In the genomic region with DNA sequence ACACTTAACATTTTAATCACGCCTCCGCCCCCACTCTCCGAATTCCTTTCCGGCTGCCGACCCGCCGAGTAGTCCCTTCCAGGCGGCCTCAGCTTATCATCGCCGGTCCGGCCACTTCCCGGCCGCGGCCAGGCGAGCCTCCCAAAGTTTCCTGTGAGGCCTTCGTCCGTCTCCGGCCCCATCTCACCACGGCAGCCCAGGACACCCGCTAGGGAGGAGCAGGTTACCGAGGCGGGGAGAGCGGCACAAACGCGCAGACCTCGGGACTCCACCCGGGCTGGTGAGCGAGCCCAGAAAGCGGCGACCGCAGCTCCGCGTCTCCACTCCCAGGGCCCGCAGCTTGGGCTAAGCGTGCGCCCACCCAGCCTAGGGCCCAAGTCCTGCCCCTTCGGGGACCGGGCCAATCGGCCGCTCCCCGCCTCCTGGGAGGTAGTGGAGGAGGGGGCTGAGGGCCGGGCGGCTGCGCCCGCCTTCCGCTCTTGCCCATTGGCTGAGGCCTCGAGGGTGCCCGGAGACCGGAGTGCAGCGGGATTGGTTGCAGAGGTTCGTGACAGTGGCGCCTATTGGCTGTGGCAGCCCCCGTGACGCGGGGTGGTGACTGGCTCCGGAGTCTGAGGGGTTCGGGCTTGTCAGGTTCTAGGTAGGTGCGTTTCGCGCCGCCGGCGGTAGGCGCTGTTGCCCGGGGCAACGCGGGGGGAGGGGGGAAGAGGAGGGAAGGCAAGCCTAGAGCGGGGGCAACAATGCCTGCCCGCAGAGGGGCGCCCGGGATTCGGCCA, we compare ENCODE assay signal across 1 cellular context.
TF ChIP-seq lines count a peak whose summit lies in the region.

No MANE protein-coding gene starts in this region.

TF ChIP-seq in K562, 482 proteins besides CTCF, POLR2A, EP300 and RAD21 (continued from another document and continues in another):
- 0 out of 2 replicates have a peak, but pooled peaks have one; percentile 32 for TF ChIP-seq ZBTB33 (CRISPR knock-in tag; IDR thresholded peaks at IDR 0.05)
- no peak for TF ChIP-seq HES1 (IDR thresholded peaks at IDR 0.05; ENCODE audit: low read depth)
- TF ChIP-seq NCOA1 (IDR thresholded peaks at IDR 0.05; ENCODE audit: low read depth): no peak
- no peak for TF ChIP-seq ZFP30 (CRISPR knock-in tag; IDR thresholded peaks at IDR 0.05; ENCODE audit: borderline replicate concordance)
- TF ChIP-seq HEY1 (CRISPR knock-in tag; IDR thresholded peaks at IDR 0.05; ENCODE audit: borderline replicate concordance): 0 out of 2 replicates have a peak, but pooled peaks have one; percentile 43
- TF ChIP-seq TBP (optimal IDR thresholded peaks at IDR 0.05; ENCODE audit: low read depth, low read length): peak; percentile 91
- TF ChIP-seq ZC3H8 (IDR thresholded peaks at IDR 0.05): no peak
- 0 out of 2 replicates have a peak, but pooled peaks have one; percentile 8 for TF ChIP-seq FOSL1 (tag; conservative IDR thresholded peaks at IDR 0.05)
- no peak for TF ChIP-seq ZNF354B (CRISPR knock-in tag; IDR thresholded peaks at IDR 0.05)
- TF ChIP-seq MAFF (IDR thresholded peaks at IDR 0.05; ENCODE audit: low read length): no peak
- no peak for TF ChIP-seq SMARCA5 (IDR thresholded peaks at IDR 0.05)
- peak; percentile 88; the same call in 1 of the 2 replicates for TF ChIP-seq ZBTB7A (IDR thresholded peaks at IDR 0.05; ENCODE audit: borderline replicate concordance, control insufficient read depth, low read depth, low read length)
- TF ChIP-seq, protein P1, sequence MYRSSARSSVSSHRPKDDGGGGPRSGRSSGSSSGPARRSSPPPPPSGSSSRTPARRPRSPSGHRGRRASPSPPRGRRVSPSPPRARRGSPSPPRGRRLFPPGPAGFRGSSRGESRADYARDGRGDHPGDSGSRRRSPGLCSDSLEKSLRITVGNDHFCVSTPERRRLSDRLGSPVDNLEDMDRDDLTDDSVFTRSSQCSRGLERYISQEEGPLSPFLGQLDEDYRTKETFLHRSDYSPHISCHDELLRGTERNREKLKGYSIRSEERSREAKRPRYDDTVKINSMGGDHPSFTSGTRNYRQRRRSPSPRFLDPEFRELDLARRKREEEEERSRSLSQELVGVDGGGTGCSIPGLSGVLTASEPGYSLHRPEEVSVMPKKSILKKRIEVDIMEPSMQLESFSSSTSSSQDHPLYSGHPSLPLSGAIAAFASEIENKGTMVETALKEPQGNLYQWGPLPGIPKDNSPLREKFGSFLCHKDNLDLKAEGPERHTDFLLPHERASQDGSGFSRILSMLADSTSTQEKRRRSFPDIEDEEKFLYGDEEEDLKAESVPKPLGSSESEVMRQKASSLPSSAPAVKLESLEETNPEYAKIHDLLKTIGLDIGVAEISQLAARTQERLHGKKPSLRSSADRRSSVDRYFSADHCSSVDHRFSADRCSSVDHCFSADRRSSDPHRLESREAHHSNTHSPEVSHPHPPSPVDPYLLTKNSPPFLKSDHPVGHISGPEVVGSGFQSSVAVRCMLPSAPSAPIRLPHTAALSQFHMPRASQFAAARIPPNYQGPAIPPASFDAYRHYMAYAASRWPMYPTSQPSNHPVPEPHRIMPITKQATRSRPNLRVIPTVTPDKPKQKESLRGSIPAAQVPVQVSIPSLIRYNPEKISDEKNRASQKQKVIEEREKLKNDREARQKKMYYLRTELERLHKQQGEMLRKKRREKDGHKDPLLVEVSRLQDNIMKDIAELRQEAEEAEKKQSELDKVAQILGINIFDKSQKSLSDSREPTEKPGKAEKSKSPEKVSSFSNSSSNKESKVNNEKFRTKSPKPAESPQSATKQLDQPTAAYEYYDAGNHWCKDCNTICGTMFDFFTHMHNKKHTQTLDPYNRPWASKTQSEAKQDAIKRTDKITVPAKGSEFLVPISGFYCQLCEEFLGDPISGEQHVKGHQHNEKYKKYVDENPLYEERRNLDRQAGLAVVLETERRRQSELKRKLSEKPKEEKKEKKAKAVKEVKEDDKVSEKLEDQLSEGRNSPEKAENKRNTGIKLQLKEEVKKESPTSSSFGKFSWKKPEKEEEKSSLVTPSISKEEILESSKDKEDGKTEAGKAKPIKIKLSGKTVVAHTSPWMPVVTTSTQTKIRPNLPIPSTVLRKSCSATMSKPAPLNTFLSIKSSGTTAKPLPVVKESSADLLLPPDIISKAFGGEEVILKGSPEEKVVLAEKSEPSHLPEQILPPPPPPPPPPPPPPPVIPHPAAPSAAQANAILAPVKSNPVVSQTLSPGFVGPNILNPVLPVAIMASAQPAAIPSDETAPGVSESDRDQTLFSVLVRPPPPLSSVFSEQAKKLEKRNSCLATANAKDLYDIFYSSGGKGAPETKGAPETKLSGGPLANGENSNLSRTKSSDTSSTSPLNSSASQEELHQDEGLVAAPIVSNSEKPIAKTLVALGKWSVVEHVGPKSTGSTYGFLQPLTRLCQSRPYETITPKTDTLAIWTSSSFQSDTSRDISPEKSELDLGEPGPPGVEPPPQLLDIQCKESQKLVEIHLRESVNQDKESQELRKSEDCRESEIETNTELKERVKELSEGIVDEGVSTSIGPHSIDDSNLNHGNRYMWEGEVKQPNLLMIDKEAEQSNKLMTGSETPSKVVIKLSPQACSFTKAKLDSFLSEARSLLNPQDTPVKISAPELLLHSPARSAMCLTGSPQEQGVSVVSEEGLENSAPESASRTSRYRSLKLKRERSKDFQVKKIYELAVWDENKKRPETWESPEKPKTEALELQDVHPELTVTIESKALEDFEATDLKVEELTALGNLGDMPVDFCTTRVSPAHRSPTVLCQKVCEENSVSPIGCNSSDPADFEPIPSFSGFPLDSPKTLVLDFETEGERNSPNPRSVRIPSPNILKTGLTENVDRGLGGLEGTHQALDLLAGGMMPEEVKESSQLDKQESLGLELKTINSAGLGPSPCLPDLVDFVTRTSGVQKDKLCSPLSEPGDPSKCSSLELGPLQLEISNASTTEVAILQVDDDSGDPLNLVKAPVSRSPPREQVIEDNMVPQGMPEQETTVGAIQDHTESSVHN (IDR thresholded peaks at IDR 0.05; ENCODE audit: borderline replicate concordance in 1 of 2, low read depth in 1 of 2): no peak
- TF ChIP-seq NELFE (IDR thresholded peaks at IDR 0.05; ENCODE audit: insufficient read depth, insufficient read length): no peak
- no peak for TF ChIP-seq ELK3 (CRISPR knock-in tag; IDR thresholded peaks at IDR 0.05)
- TF ChIP-seq ZNF511 (CRISPR knock-in tag; IDR thresholded peaks at IDR 0.05): peak; percentile 42; the same call in 1 of the 2 replicates
- TF ChIP-seq ZNF444 (CRISPR knock-in tag; IDR thresholded peaks at IDR 0.05): peak; percentile 91
- TF ChIP-seq TGIF2 (CRISPR knock-in tag; IDR thresholded peaks at IDR 0.05): peak; percentile 75; the same call in 1 of the 2 replicates
- TF ChIP-seq ILF3 (IDR thresholded peaks at IDR 0.05; ENCODE audit: borderline replicate concordance): no peak
- TF ChIP-seq HCFC1 (IDR thresholded peaks at IDR 0.05; ENCODE audit: low read depth, low read length): no peak
- no peak for TF ChIP-seq ZNF668 (CRISPR knock-in tag; IDR thresholded peaks at IDR 0.05)
- no peak for TF ChIP-seq TCF15 (CRISPR knock-in tag; IDR thresholded peaks at IDR 0.05)
- TF ChIP-seq BCOR (IDR thresholded peaks at IDR 0.05): peak; percentile 58; the same call in 1 of the 2 replicates
- TF ChIP-seq HOMEZ (CRISPR knock-in tag; IDR thresholded peaks at IDR 0.05): no peak
- no peak for TF ChIP-seq MECOM (CRISPR knock-in tag; IDR thresholded peaks at IDR 0.05)
- TF ChIP-seq ELK1 (CRISPR knock-in tag; IDR thresholded peaks at IDR 0.05): no peak
- no peak for TF ChIP-seq ZNF146 (CRISPR knock-in tag; IDR thresholded peaks at IDR 0.05; ENCODE audit: unreplicated experiment)
- TF ChIP-seq, protein P2, sequence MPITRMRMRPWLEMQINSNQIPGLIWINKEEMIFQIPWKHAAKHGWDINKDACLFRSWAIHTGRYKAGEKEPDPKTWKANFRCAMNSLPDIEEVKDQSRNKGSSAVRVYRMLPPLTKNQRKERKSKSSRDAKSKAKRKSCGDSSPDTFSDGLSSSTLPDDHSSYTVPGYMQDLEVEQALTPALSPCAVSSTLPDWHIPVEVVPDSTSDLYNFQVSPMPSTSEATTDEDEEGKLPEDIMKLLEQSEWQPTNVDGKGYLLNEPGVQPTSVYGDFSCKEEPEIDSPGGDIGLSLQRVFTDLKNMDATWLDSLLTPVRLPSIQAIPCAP (CRISPR knock-in tag; IDR thresholded peaks at IDR 0.05; ENCODE audit: borderline replicate concordance): no peak
- TF ChIP-seq ESRRB (CRISPR knock-in tag; IDR thresholded peaks at IDR 0.05; ENCODE audit: borderline replicate concordance): no peak
- no peak for TF ChIP-seq MCM3 (IDR thresholded peaks at IDR 0.05)
- peak; percentile 84 for TF ChIP-seq SP2 (IDR thresholded peaks at IDR 0.05; ENCODE audit: extremely low read depth, low read depth, low read length, poor library complexity, severe bottlenecking)
- TF ChIP-seq ZNF134 (CRISPR knock-in tag; conservative IDR thresholded peaks at IDR 0.05): 0 out of 2 replicates have a peak, but pooled peaks have one; percentile 3
- no peak for TF ChIP-seq ETS2 (tag; IDR thresholded peaks at IDR 0.05; ENCODE audit: borderline replicate concordance, poor library complexity, severe bottlenecking)
- TF ChIP-seq FIP1L1 (IDR thresholded peaks at IDR 0.05; ENCODE audit: low read depth, low read length, poor library complexity, severe bottlenecking): peak; percentile 86
- no peak for TF ChIP-seq ZC3H11A (IDR thresholded peaks at IDR 0.05; ENCODE audit: low read depth, low read length)
- peak; percentile 7; the same call in 1 of the 2 replicates for TF ChIP-seq SAFB (IDR thresholded peaks at IDR 0.05; ENCODE audit: borderline replicate concordance, low read depth, low read length)
- TF ChIP-seq PYGO2 (tag; IDR thresholded peaks at IDR 0.05): no peak
- TF ChIP-seq POLR2AphosphoS2 (IDR thresholded peaks at IDR 0.05; ENCODE audit: low read length): peak; percentile 68; the same call in 1 of the 2 replicates
- TF ChIP-seq SRSF1 (IDR thresholded peaks at IDR 0.05; ENCODE audit: low read depth, low read length): 0 out of 2 replicates have a peak, but pooled peaks have one; percentile 74
- TF ChIP-seq SMARCC2 (IDR thresholded peaks at IDR 0.05; ENCODE audit: low read depth): no peak; the same call in 1 of the 2 replicates
- TF ChIP-seq RFX5 (IDR thresholded peaks at IDR 0.05; ENCODE audit: low read depth, low read length): no peak
- TF ChIP-seq NCOR1 (IDR thresholded peaks at IDR 0.05): no peak
- TF ChIP-seq RBM17 (IDR thresholded peaks at IDR 0.05; ENCODE audit: borderline replicate concordance, low read depth, low read length): no peak
- TF ChIP-seq ZNF75A (CRISPR knock-in tag; IDR thresholded peaks at IDR 0.05): no peak
- no peak for TF ChIP-seq C11orf30 (IDR thresholded peaks at IDR 0.05; ENCODE audit: low read depth)
- peak; percentile 88 for TF ChIP-seq PML (IDR thresholded peaks at IDR 0.05; ENCODE audit: low read length)
- no peak for TF ChIP-seq PTRF (tag; IDR thresholded peaks at IDR 0.05)
- 0 out of 2 replicates have a peak, but pooled peaks have one; percentile 22 for TF ChIP-seq MTA1 (IDR thresholded peaks at IDR 0.05; ENCODE audit: borderline replicate concordance)
- no peak for TF ChIP-seq NR3C1 (CRISPR knock-in tag; IDR thresholded peaks at IDR 0.05)
